ENCODE assay signal across 10 cellular contexts in the genomic region with DNA sequence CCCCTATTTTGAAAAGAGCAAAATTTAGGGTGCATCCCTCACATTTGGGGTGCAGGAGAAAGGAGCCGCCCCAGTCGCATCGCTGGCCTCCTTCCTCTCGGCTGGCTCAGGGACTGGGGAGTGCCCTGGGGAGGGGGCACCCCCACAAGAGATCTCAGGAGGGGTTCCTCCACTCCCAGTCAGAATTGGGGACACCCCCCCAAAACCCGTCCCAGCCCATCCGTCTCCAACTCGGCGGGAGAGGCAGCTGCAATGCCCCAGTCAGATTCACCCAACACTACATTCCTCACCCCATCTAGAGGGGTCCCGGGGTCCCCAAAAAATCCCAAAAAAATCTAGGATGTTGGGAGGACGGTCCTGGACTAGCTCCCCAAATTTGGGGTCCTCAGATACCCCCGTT. TPM values are rescaled to one million over a fixed set of nuclear protein-coding genes. Genes with fewer than 3 reads are reported as not detected.
A peak's percentile ranks its signal among the peaks of the same experiment; 100 is the strongest.
DNase-seq lines count a peak whose midpoint lies in the region; ATAC-seq and TF ChIP-seq lines count a peak whose summit lies in the region.
"Had no signal": no experiment of that assay in that cellular context is flagged by ENCODE, and none has a peak within 500 bp of the region (broad histone marks: within the 10 kb centered on the region; RNA-seq: fewer than 3 reads in every experiment).

No MANE protein-coding gene starts in this region.

- TF ChIP-seq CTCF in C4-2B (conservative IDR thresholded peaks at IDR 0.05) (no peak), WTC11 (IDR thresholded peaks at IDR 0.05) (no peak), sigmoid colon (IDR thresholded peaks at IDR 0.05) (no peak)

- no peaks in the 10 kb centered on the region for H3K9me3 ChIP-seq in sigmoid colon

- no peaks in the 10 kb centered on the region for H3K9me3 Mint-ChIP-seq in WTC11
- no peaks in the 10 kb centered on the region for H3K9me3 Mint-ChIP-seq in activated T-cell treated with anti-CD3 and anti-CD28 coated beads, Interleukin-2, amount 50 U/mL, for 72 hours

- no peak for DNase-seq in WTC11 (ENCODE audit: low spot score)
- DNase-seq in sigmoid colon, result no peak
- no peak for DNase-seq in LoVo (ENCODE audit: low spot score)
- DNase-seq in activated T-cell treated with anti-CD3 and anti-CD28 coated beads, Interleukin-2, amount 50 U/mL, for 72 hours, result no peak
- DNase-seq: activated naive CD4-positive, alpha-beta T cell; NCI-H524 treated with DMSO at 0.1 percent for 48 hours had no signal

- CTCF ChIA-PET in WTC11 (lab: Charles Lee), result interaction anchor here (0.6 to 1.6 kb wide), 9 partner anchors 15 to 1203 kb away, joined by 3 to 7 read pairs (median 4); a partner anchor contains a TSS

- TF ChIP-seq EP300 in sigmoid colon (IDR thresholded peaks at IDR 0.05), result no peak

- peaks cover 0 to 12% (median 5%) of the 10 kb centered on the region in 4 donors for H3K36me3 ChIP-seq in sigmoid colon

- intact Hi-C loops in sigmoid colon (cut with DNase I), result no loop called here

- no peak overlapping the region; the same call in 1 of the 2 replicates for H3K4me3 Mint-ChIP-seq in WTC11
- no peak overlapping the region for H3K4me3 Mint-ChIP-seq in activated T-cell treated with anti-CD3 and anti-CD28 coated beads, Interleukin-2, amount 50 U/mL, for 72 hours

- ATAC-seq in WTC11 (no peak), HG03135 (IDR thresholded peaks at IDR 0.05; ENCODE audit: unreplicated experiment) (no peak), HG03565 (IDR thresholded peaks at IDR 0.05; ENCODE audit: unreplicated experiment) (no peak)
- ATAC-seq in activated T-cell treated with anti-CD3 and anti-CD28 coated beads, Interleukin-2, amount 50 U/mL, for 72 hours (replicated peaks in 1 of 2), result no peak

- WGBS in sigmoid colon, 2 donors, result 38 to 55% methylated on average over 11 of the region's 11 CpGs

- POLR2A ChIA-PET in WTC11 (lab: Charles Lee), result no interaction called here

- peaks cover 54% of the 10 kb centered on the region for H3K4me1 Mint-ChIP-seq in WTC11
- H3K4me1 Mint-ChIP-seq in activated T-cell treated with anti-CD3 and anti-CD28 coated beads, Interleukin-2, amount 50 U/mL, for 72 hours (ENCODE audit: low read depth), result peaks cover 72% of the 10 kb centered on the region

- no peak for TF ChIP-seq POLR2A in sigmoid colon (IDR thresholded peaks at IDR 0.05)

- H3K27ac Mint-ChIP-seq in WTC11, result 0 out of 2 replicates have a peak overlapping the region, but pooled peaks have one; percentile 45
- no peak overlapping the region for H3K27ac Mint-ChIP-seq in activated T-cell treated with anti-CD3 and anti-CD28 coated beads, Interleukin-2, amount 50 U/mL, for 72 hours

- H3K27ac ChIP-seq in C4-2B, result peak overlapping the region; percentile 90
- H3K27ac ChIP-seq in sigmoid colon, result peak overlapping the region; percentile 88 to 98 (median 96)

- peaks cover 9 to 30% (median 18%) of the 10 kb centered on the region in 3 donors for H3K27me3 ChIP-seq in sigmoid colon

- peaks cover 0 to 70% (median 59%) of the 10 kb centered on the region in 4 donors for H3K4me1 ChIP-seq in sigmoid colon

- H3K36me3 Mint-ChIP-seq in WTC11, result peaks cover 8% of the 10 kb centered on the region
- H3K36me3 Mint-ChIP-seq in activated T-cell treated with anti-CD3 and anti-CD28 coated beads, Interleukin-2, amount 50 U/mL, for 72 hours (ENCODE audit: insufficient read depth in 2 of 2), result peaks cover 1 to 5% of the 10 kb centered on the region in 2 donors

- peaks cover 42% of the 10 kb centered on the region for H3K27me3 Mint-ChIP-seq in WTC11 (ENCODE audit: low read depth)
- no peaks in the 10 kb centered on the region for H3K27me3 Mint-ChIP-seq in activated T-cell treated with anti-CD3 and anti-CD28 coated beads, Interleukin-2, amount 50 U/mL, for 72 hours (ENCODE audit: low read depth)

- H3K4me3 ChIP-seq in iPS-11a (ENCODE audit: low read depth, low read length), result peak overlapping the region; percentile 13
- peak overlapping the region; percentile 65 to 73 (median 71) for H3K4me3 ChIP-seq in sigmoid colon

TF ChIP-seq in WTC11, 78 proteins besides CTCF, POLR2A, EP300 and RAD21:
- TF ChIP-seq, protein P1, sequence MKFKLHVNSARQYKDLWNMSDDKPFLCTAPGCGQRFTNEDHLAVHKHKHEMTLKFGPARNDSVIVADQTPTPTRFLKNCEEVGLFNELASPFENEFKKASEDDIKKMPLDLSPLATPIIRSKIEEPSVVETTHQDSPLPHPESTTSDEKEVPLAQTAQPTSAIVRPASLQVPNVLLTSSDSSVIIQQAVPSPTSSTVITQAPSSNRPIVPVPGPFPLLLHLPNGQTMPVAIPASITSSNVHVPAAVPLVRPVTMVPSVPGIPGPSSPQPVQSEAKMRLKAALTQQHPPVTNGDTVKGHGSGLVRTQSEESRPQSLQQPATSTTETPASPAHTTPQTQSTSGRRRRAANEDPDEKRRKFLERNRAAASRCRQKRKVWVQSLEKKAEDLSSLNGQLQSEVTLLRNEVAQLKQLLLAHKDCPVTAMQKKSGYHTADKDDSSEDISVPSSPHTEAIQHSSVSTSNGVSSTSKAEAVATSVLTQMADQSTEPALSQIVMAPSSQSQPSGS (CRISPR knock-in tag; IDR thresholded peaks at IDR 0.05; ENCODE audit: borderline replicate concordance, low read depth), result no peak
- TF ChIP-seq, protein P2, sequence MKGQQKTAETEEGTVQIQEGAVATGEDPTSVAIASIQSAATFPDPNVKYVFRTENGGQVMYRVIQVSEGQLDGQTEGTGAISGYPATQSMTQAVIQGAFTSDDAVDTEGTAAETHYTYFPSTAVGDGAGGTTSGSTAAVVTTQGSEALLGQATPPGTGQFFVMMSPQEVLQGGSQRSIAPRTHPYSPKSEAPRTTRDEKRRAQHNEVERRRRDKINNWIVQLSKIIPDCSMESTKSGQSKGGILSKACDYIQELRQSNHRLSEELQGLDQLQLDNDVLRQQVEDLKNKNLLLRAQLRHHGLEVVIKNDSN (CRISPR knock-in tag; IDR thresholded peaks at IDR 0.05), result no peak

RNA-seq across cellular contexts. Expression of a gene that starts 3.4 kb away (rescaled TPM):
- total RNA-seq in WTC11 (2021) (11.4 to 13.5 TPM (median 12.3 TPM) in 3 replicates), sigmoid colon (1 to 10 TPM in 2 of 4 donors, under 1 TPM in 2; 0.71 to 2.8 (median 1.8) TPM)
- 1 to 10 TPM in 2 of 3 donors, under 1 TPM in 1; 0.46 to 3.6 (median 3.3) TPM for polyA plus RNA-seq in sigmoid colon
- 1 to 10 TPM; 1.4 to 2.0 TPM for total RNA-seq in activated T-cell treated with anti-CD3 and anti-CD28 coated beads, Interleukin-2, amount 50 U/mL, for 72 hours

RNA-seq across cellular contexts. Expression of a gene that starts 7.0 kb away (rescaled TPM):
- total RNA-seq in WTC11 (2021), result 162 to 173 TPM (median 170 TPM) in 3 replicates
- 100 to 1,000 TPM in 2 of 4 donors, 10 to 100 TPM in 2; 78.8 to 196 (median 109) TPM for total RNA-seq in sigmoid colon
- 100 to 1,000 TPM; 261 to 363 (median 302) TPM for polyA plus RNA-seq in sigmoid colon
- 100 to 1,000 TPM; 127 to 160 TPM for total RNA-seq in activated T-cell treated with anti-CD3 and anti-CD28 coated beads, Interleukin-2, amount 50 U/mL, for 72 hours

RNA-seq across cellular contexts. Expression of a gene that starts 16.4 kb away (rescaled TPM):
- total RNA-seq in WTC11 (2021) (5.2 to 7.1 TPM (median 6.9 TPM) in 3 replicates), sigmoid colon (1 to 10 TPM in 1 of 4 donors, under 1 TPM in 3; 0.36 to 1.1 (median 0.60) TPM)
- polyA plus RNA-seq in sigmoid colon, result 1 to 10 TPM in 2 of 3 donors, under 1 TPM in 1; 0.60 to 7.3 (median 1.2) TPM
- 1 to 10 TPM; 5.3 to 5.5 TPM for total RNA-seq in activated T-cell treated with anti-CD3 and anti-CD28 coated beads, Interleukin-2, amount 50 U/mL, for 72 hours

RNA-seq across cellular contexts. Expression of a gene that starts 23.6 kb away (rescaled TPM):
- total RNA-seq in WTC11 (2021) (1.6 to 1.9 TPM (median 1.9 TPM) in 3 replicates), sigmoid colon (not detected)
- not detected for polyA plus RNA-seq in sigmoid colon
- total RNA-seq in activated T-cell treated with anti-CD3 and anti-CD28 coated beads, Interleukin-2, amount 50 U/mL, for 72 hours, result not detected

RNA-seq across cellular contexts. Expression of a gene that starts 24.5 kb away (rescaled TPM):
- 0.48 to 0.62 TPM (median 0.53 TPM) in 3 replicates for total RNA-seq in WTC11 (2021)
- total RNA-seq in sigmoid colon, result under 1 TPM in 3 of 4 donors, not detected in 1; 0.33 to 0.54 (median 0.36) TPM
- 1 to 10 TPM in 1 of 3 donors, not detected in 2; 2.4 TPM for polyA plus RNA-seq in sigmoid colon
- total RNA-seq in activated T-cell treated with anti-CD3 and anti-CD28 coated beads, Interleukin-2, amount 50 U/mL, for 72 hours, result 1 to 10 TPM; 2.0 to 2.9 TPM
